In the genomic region with DNA sequence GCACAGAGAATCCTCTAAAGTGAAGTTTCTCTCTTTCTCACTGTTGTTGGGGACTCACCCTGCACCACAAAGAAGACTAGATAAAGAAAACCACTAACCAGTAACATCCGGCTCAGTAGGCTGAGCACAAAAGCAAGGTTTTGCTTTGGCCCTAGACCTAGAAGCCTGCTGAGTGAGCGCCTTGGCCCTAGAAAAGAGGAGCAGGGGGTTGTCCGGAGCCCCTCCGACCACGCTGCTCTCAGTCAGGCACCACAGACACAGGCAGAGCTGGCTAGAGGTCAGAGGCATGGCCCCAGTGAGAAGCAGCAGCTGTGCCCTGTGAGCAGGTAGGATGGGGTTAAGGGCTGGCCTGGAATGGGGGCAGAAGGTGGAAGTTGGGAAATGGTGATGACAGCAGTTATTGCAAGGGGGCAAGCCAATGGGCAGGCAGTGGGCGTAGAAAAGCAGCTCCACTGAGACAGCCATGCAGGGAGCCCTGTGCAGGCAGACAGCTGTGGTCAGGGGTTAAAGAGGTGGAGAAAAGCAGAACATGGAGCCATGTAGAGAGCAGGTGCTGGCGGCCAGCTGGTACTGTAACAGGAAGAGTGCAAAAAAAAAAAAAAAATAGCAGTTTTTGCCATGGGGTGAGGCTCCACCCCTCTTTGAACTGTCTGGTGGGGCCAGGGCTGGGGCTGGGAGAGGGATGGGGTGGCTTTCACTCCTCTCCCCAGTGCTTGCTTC, we compare ENCODE assay signal across 8 cellular contexts. TPM values are rescaled to one million over a fixed set of nuclear protein-coding genes. Genes with fewer than 3 reads are reported as not detected.
DNase-seq lines count a peak whose midpoint lies in the region; ATAC-seq and TF ChIP-seq lines count a peak whose summit lies in the region.

No MANE protein-coding gene starts in this region.

- H3K27me3 ChIP-seq in KMS-11 (ENCODE audit: insufficient read depth, low read depth) = no peaks in the 10 kb centered on the region
- H3K27me3 ChIP-seq in testis = no peaks in the 10 kb centered on the region
- H3K27me3 ChIP-seq in uterus = no peaks in the 10 kb centered on the region

- intact Hi-C loops in activated CD4-positive, alpha-beta memory T cell treated with anti-CD3 and anti-CD28 coated beads for 36 hours (cut with micrococcal nuclease) = loop anchor here (1.0 to 2.0 kb wide), 6 partner anchors 17 to 386 kb away; no protein-coding TSS in a partner anchor
- intact Hi-C loops in left colon (cut with DNase I, micrococcal nuclease) (loop anchor here in 1 of 2 donors (10.0 kb wide), 1 partner anchor 188 kb away; no protein-coding TSS in a partner anchor), testis (cut with DNase I; ENCODE audit: low total_unique reads) (no loop called here), uterus (cut with DNase I; ENCODE audit: low total_unique reads) (no loop called here)

- TF ChIP-seq CTCF in GM13976 (IDR thresholded peaks at IDR 0.05; ENCODE audit: borderline replicate concordance, control extremely low read depth, extremely low read depth, insufficient read depth, missing control alignments) = no peak
- no peak for TF ChIP-seq CTCF in KMS-11 (conservative IDR thresholded peaks at IDR 0.05; ENCODE audit: low read depth, low read length)
- no peak for TF ChIP-seq CTCF in testis (IDR thresholded peaks at IDR 0.05)
- no peak for TF ChIP-seq CTCF in uterus (IDR thresholded peaks at IDR 0.05)

- H3K4me1 Mint-ChIP-seq in activated CD4-positive, alpha-beta memory T cell treated with anti-CD3 and anti-CD28 coated beads for 36 hours (ENCODE audit: low read depth) = peaks cover 65% of the 10 kb centered on the region

- H3K79me2 ChIP-seq in KMS-11 (ENCODE audit: insufficient read depth, low read depth) = no peaks in the 10 kb centered on the region

- CTCF ChIA-PET in activated CD4-positive, alpha-beta memory T cell treated with anti-CD3 and anti-CD28 coated beads for 36 hours (lab: Charles Lee) = interaction anchor here (1.1 to 8.0 kb wide), 11 partner anchors 17 to 385 kb away, joined by 3 to 91 read pairs (median 6); a partner anchor contains a TSS

- no peak for TF ChIP-seq POLR2A in testis (IDR thresholded peaks at IDR 0.05)
- no peak for TF ChIP-seq POLR2A in uterus (IDR thresholded peaks at IDR 0.05)

- H3K27me3 Mint-ChIP-seq in activated CD4-positive, alpha-beta memory T cell treated with anti-CD3 and anti-CD28 coated beads for 36 hours = peaks cover 9% of the 10 kb centered on the region

- peak overlapping the region; percentile 83 for H3K27ac Mint-ChIP-seq in activated CD4-positive, alpha-beta memory T cell treated with anti-CD3 and anti-CD28 coated beads for 36 hours

- peak overlapping the region; percentile 39; the same call in 1 of the 2 replicates for H3K9ac ChIP-seq in KMS-11

- H3K4me1 ChIP-seq in KMS-11 (ENCODE audit: low read depth, poor library complexity, severe bottlenecking) (peaks cover 40% of the 10 kb centered on the region), testis (peaks cover 4% of the 10 kb centered on the region), uterus (no peaks in the 10 kb centered on the region)

- DNase-seq in GM13976 (ENCODE audit: low spot score) (peak; percentile 75), left colon (peak; percentile 28 to 44), testis (no peak), HPDE6-E6E7 (ENCODE audit: extremely low spot score) (no peak), uterus (no peak)
- peak; percentile 69 for DNase-seq in activated CD4-positive, alpha-beta memory T cell treated with anti-CD3 and anti-CD28 coated beads for 36 hours

- no peaks in the 10 kb centered on the region for H3K36me3 Mint-ChIP-seq in activated CD4-positive, alpha-beta memory T cell treated with anti-CD3 and anti-CD28 coated beads for 36 hours

- in situ Hi-C loops in GM13976 (cut with MboI; ENCODE audit: low sequenced_read_pairs, unreplicated experiment) = no loop called here

- H2AFZ ChIP-seq in KMS-11 (ENCODE audit: low read depth) = peak overlapping the region; percentile 73

- H3K4me3 Mint-ChIP-seq in activated CD4-positive, alpha-beta memory T cell treated with anti-CD3 and anti-CD28 coated beads for 36 hours = peak overlapping the region; percentile 72

- 69 to 84% methylated on average over 6 to 7 of the region's 7 CpGs for WGBS in testis, 2 donors

- no peaks in the 10 kb centered on the region for H3K9me3 ChIP-seq in testis
- no peaks in the 10 kb centered on the region for H3K9me3 ChIP-seq in uterus

- H3K27ac ChIP-seq in KMS-11 (peak overlapping the region; percentile 79), testis (no peak overlapping the region), uterus (no peak overlapping the region)

- POLR2A ChIA-PET in activated CD4-positive, alpha-beta memory T cell treated with anti-CD3 and anti-CD28 coated beads for 36 hours (lab: Charles Lee) = interaction anchor here (0.6 to 1.4 kb wide), 3 partner anchors 18 to 292 kb away, joined by 3 to 5 read pairs (median 4); no protein-coding TSS in a partner anchor

- H3K4me3 ChIP-seq in KMS-11 (IDR thresholded peaks at IDR 0.05; ENCODE audit: insufficient read depth, low read depth, low read length) = no peak overlapping the region
- no peak overlapping the region for H3K4me3 ChIP-seq in testis
- H3K4me3 ChIP-seq in uterus = no peak overlapping the region

- no peaks in the 10 kb centered on the region for H3K9me3 Mint-ChIP-seq in activated CD4-positive, alpha-beta memory T cell treated with anti-CD3 and anti-CD28 coated beads for 36 hours

- ATAC-seq in GM21576 (IDR thresholded peaks at IDR 0.05; ENCODE audit: unreplicated experiment) = peak; percentile 81
- ATAC-seq in left colon = peak; percentile 55

- no peaks in the 10 kb centered on the region for H4K20me1 ChIP-seq in KMS-11 (ENCODE audit: insufficient read depth)

- H3K36me3 ChIP-seq in KMS-11 (ENCODE audit: insufficient read depth) (no peaks in the 10 kb centered on the region), testis (ENCODE audit: low read depth, missing control alignments) (no peaks in the 10 kb centered on the region), uterus (no peaks in the 10 kb centered on the region)

- peak overlapping the region; percentile 91 for H3K4me2 ChIP-seq in KMS-11

RNA-seq across cellular contexts. Expression of a gene that starts 36.9 kb away (rescaled TPM):
- total RNA-seq in activated CD4-positive, alpha-beta memory T cell treated with anti-CD3 and anti-CD28 coated beads for 36 hours = 1 to 10 TPM in 1 of 2 experiments, under 1 TPM in 1; 0.80 to 1.1 TPM
- total RNA-seq in left colon (1 to 10 TPM in 1 of 2 donors, under 1 TPM in 1; 0.95 to 1.0 TPM), testis (under 1 TPM in 1 of 2 donors, not detected in 1; 0.50 TPM), uterus (10 to 100 TPM in 1 of 4 donors, under 1 TPM in 1, not detected in 2; 0.95 to 26.0 TPM)
- polyA plus RNA-seq in testis (ENCODE audit: insufficient read depth, low read depth, low replicate concordance) = 0.73 TPM

Comparison
In these comparisons a context has a peak if more than half of its experiments do, and no peak if none do; other contexts are left out.
1. DNase-seq: peak in GM13976 (single experiment), activated CD4-positive, alpha-beta memory T cell treated with anti-CD3 and anti-CD28 coated beads for 36 hours (single experiment) and left colon (2 of 2); none in testis (single experiment), HPDE6-E6E7 (single experiment) and uterus (0 of 2).